ENCODE assay signal across 30 cellular contexts in the genomic region with DNA sequence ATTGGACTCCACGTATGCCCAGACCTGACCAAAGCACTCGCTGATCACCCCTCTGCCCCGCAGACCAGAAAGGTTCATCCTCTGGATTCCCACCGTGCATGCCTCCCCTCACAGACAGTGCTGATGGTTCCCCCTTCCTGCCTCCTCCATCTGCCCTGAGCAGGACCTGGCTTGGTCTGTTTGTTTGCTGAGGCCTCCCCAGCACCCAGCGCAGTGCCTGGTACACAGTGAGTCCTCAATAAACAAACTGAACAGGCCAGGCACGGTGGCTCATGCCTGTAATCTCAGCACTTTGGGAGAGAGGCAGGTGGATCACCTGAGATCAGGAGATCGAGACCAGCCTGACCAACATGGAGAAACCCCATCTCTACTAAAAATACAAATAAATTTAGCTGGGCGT.
"Had no signal": no experiment of that assay in that cellular context is flagged by ENCODE, and none has a peak within 500 bp of the region (broad histone marks: within the 10 kb centered on the region; RNA-seq: fewer than 3 reads in every experiment).

No MANE protein-coding gene starts in this region.

- H3K36me3 ChIP-seq: brain microvascular endothelial cell, gastroesophageal sphincter, heart left ventricle, left lung, lower lobe of right lung, pancreas, right atrium auricular region, suprapubic skin, tibial artery had no signal

- H3K9me3 Mint-ChIP-seq: activated naive CD4-positive, alpha-beta T cell treated with anti-CD3 and anti-CD28 coated beads for 36 hours; activated naive CD8-positive, alpha-beta T cell treated with anti-CD3 and anti-CD28 coated beads for 36 hours; activated T-helper 1 cell treated with anti-CD3 and anti-CD28 coated beads, Interleukin-12 subunit alpha, Interleukin-12 subunit beta, Interleukin-2, Interleukin-4 antibody, amounts not matched to agents 30 ng/mL and 10 ng/mL and 1 ng/mL, durations not matched to agents 14 hours and 24 hours and 36 hours; effector memory CD8-positive, alpha-beta T cell; natural killer cell had no signal

- H3K4me1 Mint-ChIP-seq: activated CD4-positive, alpha-beta T cell treated with anti-CD3 and anti-CD28 coated beads for 36 hours; activated naive CD8-positive, alpha-beta T cell treated with anti-CD3 and anti-CD28 coated beads for 36 hours had no signal

- H3K27ac ChIP-seq: brain microvascular endothelial cell, coronary artery, gastroesophageal sphincter, heart left ventricle, left lung, lower lobe of right lung, pancreas, psoas muscle, right atrium auricular region, suprapubic skin, tibial artery had no signal

- H3K9me3 ChIP-seq: gastroesophageal sphincter, heart left ventricle, left lung, lower lobe of right lung, pancreas, psoas muscle, right atrium auricular region, suprapubic skin, tibial artery had no signal

- H3K4me3 ChIP-seq: coronary artery, gastroesophageal sphincter, heart left ventricle, left lung, lower lobe of right lung, pancreas, psoas muscle, right atrium auricular region, smooth muscle cell, suprapubic skin, tibial artery had no signal

- H3K36me3 Mint-ChIP-seq: activated naive CD8-positive, alpha-beta T cell treated with anti-CD3 and anti-CD28 coated beads for 36 hours; natural killer cell had no signal

- H3K27me3 Mint-ChIP-seq: activated CD4-positive, alpha-beta T cell treated with anti-CD3 and anti-CD28 coated beads for 36 hours; activated naive CD8-positive, alpha-beta T cell treated with anti-CD3 and anti-CD28 coated beads for 36 hours had no signal

- DNase-seq: activated CD4-positive, alpha-beta T cell treated with anti-CD3 and anti-CD28 coated beads for 36 hours; activated CD4-positive, alpha-beta T cell treated with anti-CD3 and anti-CD28 coated beads, Interleukin-2, amount 50 U/mL, for 4 hours; activated CD4-positive, CD25-positive, alpha-beta regulatory T cell; activated CD8-positive, alpha-beta memory T cell treated with anti-CD3 and anti-CD28 coated beads, Interleukin-2, amount 50 U/mL, for 4 hours; activated effector memory CD4-positive, alpha-beta T cell treated with anti-CD3 and anti-CD28 coated beads, Interleukin-2, amount 50 U/mL, for 16 hours; activated naive CD4-positive, alpha-beta T cell treated with anti-CD3 and anti-CD28 coated beads for 36 hours; activated naive CD8-positive, alpha-beta T cell treated with anti-CD3 and anti-CD28 coated beads for 36 hours; activated T-cell treated with anti-CD3 and anti-CD28 coated beads, Interleukin-2, amount 50 U/mL, for 1 hour; amniotic stem cell; brain microvascular endothelial cell; effector memory CD8-positive, alpha-beta T cell; heart left ventricle; hypothalamus; left lung; lower lobe of right lung; natural killer cell; pancreas; psoas muscle; stimulated activated CD4-positive, alpha-beta T cell treated with anti-CD3 and anti-CD28 coated beads, Interleukin-1b, Interleukin-23, amount 100 ng/mL, for 48 hours; stimulated activated CD4-positive, alpha-beta T cell treated with anti-CD3 and anti-CD28 coated beads, Interleukin-4, amount 100 ng/mL, for 4 hours; stimulated activated CD8-positive, alpha-beta memory T cell treated with anti-CD3 and anti-CD28 coated beads, Interleukin-4, amount 100 ng/mL, for 48 hours; stimulated activated naive CD4-positive, alpha-beta T cell; T-helper 1 cell; tibial artery had no signal

- ATAC-seq: activated CD4-positive, alpha-beta T cell treated with anti-CD3 and anti-CD28 coated beads for 36 hours; effector memory CD8-positive, alpha-beta T cell; gastroesophageal sphincter; heart left ventricle; left lung; lower lobe of right lung; natural killer cell; pancreas; psoas muscle had no signal

- H3K27ac Mint-ChIP-seq: activated CD4-positive, alpha-beta T cell treated with anti-CD3 and anti-CD28 coated beads for 36 hours; activated naive CD4-positive, alpha-beta T cell treated with anti-CD3 and anti-CD28 coated beads for 36 hours; activated naive CD8-positive, alpha-beta T cell treated with anti-CD3 and anti-CD28 coated beads for 36 hours; activated T-helper 1 cell treated with anti-CD3 and anti-CD28 coated beads, Interleukin-12 subunit alpha, Interleukin-12 subunit beta, Interleukin-2, Interleukin-4 antibody, amounts not matched to agents 30 ng/mL and 10 ng/mL and 1 ng/mL, durations not matched to agents 14 hours and 24 hours and 36 hours; effector memory CD8-positive, alpha-beta T cell; natural killer cell had no signal

- H3K4me3 Mint-ChIP-seq: activated CD4-positive, alpha-beta T cell treated with anti-CD3 and anti-CD28 coated beads for 36 hours; activated naive CD4-positive, alpha-beta T cell treated with anti-CD3 and anti-CD28 coated beads for 36 hours; activated naive CD8-positive, alpha-beta T cell treated with anti-CD3 and anti-CD28 coated beads for 36 hours; activated T-helper 1 cell treated with anti-CD3 and anti-CD28 coated beads, Interleukin-12 subunit alpha, Interleukin-12 subunit beta, Interleukin-2, Interleukin-4 antibody, amounts not matched to agents 30 ng/mL and 10 ng/mL and 1 ng/mL, durations not matched to agents 14 hours and 24 hours and 36 hours; effector memory CD8-positive, alpha-beta T cell; natural killer cell had no signal

- H3K27me3 ChIP-seq: brain microvascular endothelial cell, gastroesophageal sphincter, heart left ventricle, left lung, pancreas, right atrium auricular region, suprapubic skin had no signal

- H3K4me1 ChIP-seq: psoas muscle, right atrium auricular region, tibial artery had no signal

- H3K4me2 ChIP-seq: smooth muscle cell had no signal
